Comparison of ENCODE assay signal across 8 cellular contexts in genomic region chr2:157628282-157628531, GRCh38. TPM values are rescaled to one million over a fixed set of nuclear protein-coding genes. Genes with fewer than 3 reads are reported as not detected.
A peak's percentile ranks its signal among the peaks of the same experiment; 100 is the strongest.
DNase-seq lines count a peak whose midpoint lies in the region; ATAC-seq and TF ChIP-seq lines count a peak whose summit lies in the region.

No MANE protein-coding gene starts in this region.

- DNase-seq in AG04450 (ENCODE audit: low read depth, low spot score), result no peak
- no peak for DNase-seq in Peyer's patch
- DNase-seq in ovary, result peak in 2 of 5 donors; percentile 9 to 12
- DNase-seq in KG1 (lab: John Stamatoyannopoulos, UW), result no peak
- DNase-seq in NCI-H1105 (lab: John Stamatoyannopoulos, UW), result no peak

- TF ChIP-seq CTCF in AG04450 (IDR thresholded peaks at IDR 0.05; ENCODE audit: low read depth, low read length), result no peak
- TF ChIP-seq CTCF in Peyer's patch (IDR thresholded peaks at IDR 0.05), result no peak
- TF ChIP-seq CTCF in ovary (IDR thresholded peaks at IDR 0.05), result no peak

- H3K4me3 ChIP-seq in AG04450 (ENCODE audit: low read depth, low read length) (peak overlapping the region; percentile 52), Peyer's patch (peak overlapping the region; percentile 42 to 81 (median 64)), esophagus (ENCODE audit: low read depth in 1 of 2, low read length in 2 of 2) (peak overlapping the region; percentile 43 to 60), ovary (peak overlapping the region; percentile 48)

- WGBS in esophagus, 2 donors, result 1% methylated on average over 16 of the region's 16 CpGs
- 1 to 2% (median 1%) methylated on average over 16 of the region's 16 CpGs for WGBS in ovary, 3 donors

- no peak for TF ChIP-seq EP300 in ovary (IDR thresholded peaks at IDR 0.05)

- H3K27me3 ChIP-seq in AG04450 (ENCODE audit: control insufficient read depth, insufficient read depth, low read length), result peaks cover 17% of the 10 kb centered on the region
- no peaks in the 10 kb centered on the region for H3K27me3 ChIP-seq in Peyer's patch
- peaks cover 0 to 2% of the 10 kb centered on the region in 2 donors for H3K27me3 ChIP-seq in esophagus (ENCODE audit: control insufficient read depth in 1 of 2, insufficient read depth in 2 of 2, low read length in 2 of 2)
- no peaks in the 10 kb centered on the region for H3K27me3 ChIP-seq in ovary

- H3K4me1 ChIP-seq in Peyer's patch (peaks cover 0 to 7% (median 0%) of the 10 kb centered on the region in 4 donors), esophagus (ENCODE audit: control insufficient read depth in 2 of 2, insufficient read depth in 2 of 2, low read length in 1 of 2) (no peaks in the 10 kb centered on the region), ovary (ENCODE audit: insufficient read depth) (peaks cover 1% of the 10 kb centered on the region)

- H3K36me3 ChIP-seq in Peyer's patch (no peaks in the 10 kb centered on the region), esophagus (ENCODE audit: control insufficient read depth in 2 of 2, insufficient read depth in 2 of 2, low read length in 1 of 2) (no peaks in the 10 kb centered on the region), ovary (no peaks in the 10 kb centered on the region)

- H3K9me3 ChIP-seq in AG04450 (ENCODE audit: control insufficient read depth, insufficient read depth, low read length) (no peaks in the 10 kb centered on the region; the same call in 1 of the 2 replicates), Peyer's patch (no peaks in the 10 kb centered on the region), esophagus (ENCODE audit: control insufficient read depth in 2 of 2, insufficient read depth in 1 of 2, low read depth in 1 of 2, low read length in 1 of 2) (no peaks in the 10 kb centered on the region), ovary (no peaks in the 10 kb centered on the region)

- CTCF ChIA-PET in AG04450 (lab: Charles Lee), result interaction anchor here (0.6 to 2.4 kb wide), 10 partner anchors 9 to 1348 kb away, joined by 3 to 18 read pairs (median 4); no protein-coding TSS in a partner anchor

- POLR2A ChIA-PET in AG04450 (lab: Yijun Ruan, JAX), result no interaction called here

- TF ChIP-seq POLR2A in Peyer's patch (IDR thresholded peaks at IDR 0.05) (no peak), ovary (IDR thresholded peaks at IDR 0.05) (no peak)

- intact Hi-C loops in ovary (cut with DNase I), result no loop called here

- H3K27ac ChIP-seq in AG04450 (ENCODE audit: low read depth, low read length), result no peak overlapping the region
- H3K27ac ChIP-seq in Peyer's patch, result peak overlapping the region; percentile 63 to 91 (median 76)
- no peak overlapping the region for H3K27ac ChIP-seq in esophagus (ENCODE audit: low read depth in 2 of 2, low read length in 1 of 2)
- no peak overlapping the region for H3K27ac ChIP-seq in ovary

- ATAC-seq in GM21360 (IDR thresholded peaks at IDR 0.05; ENCODE audit: unreplicated experiment), result peak; percentile 7
- no peak for ATAC-seq in HG02588 (IDR thresholded peaks at IDR 0.05; ENCODE audit: unreplicated experiment)

RNA-seq across cellular contexts. Expression of gene ACVR1C, which starts 0.5 kb away (rescaled TPM):
- polyA plus RNA-seq in AG04450 (2011; rRNA removed) (0.04 and 0.14 TPM in 2 replicates), esophagus (under 1 TPM; 0.06 TPM), ovary (1 to 10 TPM in 1 of 2 donors, under 1 TPM in 1; 0.68 to 1.8 TPM)
- polyA minus RNA-seq in AG04450 (2011; rRNA and poly(A)+ RNA removed), result 0.17 TPM in 1 of 2 replicates, not detected in the other
- total RNA-seq in Peyer's patch (1 to 10 TPM; 2.3 to 5.0 (median 4.1) TPM), ovary (1 to 10 TPM in 6 of 7 donors, under 1 TPM in 1; 0.45 to 8.7 (median 2.2) TPM)

Comparison
In these comparisons a context has a peak if more than half of its experiments do, and no peak if none do; other contexts are left out.
1. H3K27ac ChIP-seq: peak in Peyer's patch (4 of 4); none in AG04450 (single experiment), esophagus (0 of 2) and ovary (0 of 2).
2. Peak in every context shown above with its lines, with median percentiles within 50 percentile points of each other: H3K4me3 ChIP-seq.